ENCODE assay signal across 30 cellular contexts in genomic region chr7:28718042-28718452, GRCh38.
A peak's percentile ranks its signal among the peaks of the same experiment; 100 is the strongest.
DNase-seq lines count a peak whose midpoint lies in the region; ATAC-seq, FAIRE-seq and TF ChIP-seq lines count a peak whose summit lies in the region.
"Had no signal": no experiment of that assay in that cellular context is flagged by ENCODE, and none has a peak within 500 bp of the region (broad histone marks: within the 10 kb centered on the region; RNA-seq: fewer than 3 reads in every experiment).

No MANE protein-coding gene starts in this region.

- no peaks in the 10 kb centered on the region for H3K4me1 ChIP-seq in gastroesophageal sphincter
- H3K4me1 ChIP-seq in testis, result no peaks in the 10 kb centered on the region
- no peaks in the 10 kb centered on the region for H3K4me1 ChIP-seq in pancreas
- H3K4me1 ChIP-seq: BLaER1, HAP-1, tibial artery had no signal

- H3K4me3 ChIP-seq in gastroesophageal sphincter (no peak overlapping the region), testis (no peak overlapping the region), pancreas (no peak overlapping the region)
- H3K4me3 ChIP-seq: BLaER1, HAP-1, MG63, PC-9, tibial artery had no signal

- intact Hi-C loops in testis (cut with DNase I; ENCODE audit: low total_unique reads) (no loop called here), pancreas (cut with DNase I) (no loop called here)

- TF ChIP-seq POLR2A in gastroesophageal sphincter (IDR thresholded peaks at IDR 0.05) (no peak), testis (IDR thresholded peaks at IDR 0.05) (no peak)

- ATAC-seq in gastroesophageal sphincter, result peak; percentile 75
- ATAC-seq in pancreas, result no peak
- ATAC-seq: activated naive CD8-positive, alpha-beta T cell treated with anti-CD3 and anti-CD28 coated beads, Interleukin-2, amount 50 U/mL, for 24 hours; natural killer cell treated with Interleukin-12 subunit alpha and Interleukin-12 subunit beta and Interleukin-15 and Interleukin-18, amount 100 ng/mL, for 72 hours had no signal

- H3K27me3 ChIP-seq in gastroesophageal sphincter, result no peaks in the 10 kb centered on the region
- H3K27me3 ChIP-seq in testis, result no peaks in the 10 kb centered on the region
- no peaks in the 10 kb centered on the region for H3K27me3 ChIP-seq in pancreas
- H3K27me3 ChIP-seq: BLaER1, MG63, tibial artery had no signal

- H3K36me3 ChIP-seq in gastroesophageal sphincter, result no peaks in the 10 kb centered on the region
- H3K36me3 ChIP-seq in testis (ENCODE audit: low read depth, missing control alignments), result no peaks in the 10 kb centered on the region
- H3K36me3 ChIP-seq in pancreas, result no peaks in the 10 kb centered on the region
- H3K36me3 ChIP-seq: HAP-1 had no signal

- WGBS in gastroesophageal sphincter (ENCODE audit: low coverage in 1 of 2), 2 donors, result 47 to 72% methylated on average over 3 to 8 of the region's 8 CpGs
- WGBS in testis, 2 donors, result 58 to 76% methylated on average over 8 of the region's 8 CpGs
- 71 to 78% methylated on average over 8 of the region's 8 CpGs for WGBS in pancreas, 2 donors

- no peak for DNase-seq in caudate nucleus (lab: John Stamatoyannopoulos, UW)
- peak; percentile 35 for DNase-seq in left kidney (ENCODE audit: low read depth, low spot score)
- peak; percentile 32 for DNase-seq in testis
- no peak for DNase-seq in pancreas
- no peak for DNase-seq in SHP77 treated with DMSO at 0.1 percent for 48 hours (lab: John Stamatoyannopoulos, UW)
- no peak for DNase-seq in NCI-H345 treated with DMSO at 0.1 percent for 48 hours (lab: John Stamatoyannopoulos, UW; ENCODE audit: unreplicated experiment)
- DNase-seq: activated CD4-positive, alpha-beta memory T cell treated with anti-CD3 and anti-CD28 coated beads, Interleukin-2, amount 10 ng/mL, durations not matched to agents 7 days and 5 days; activated CD8-positive, alpha-beta memory T cell treated with anti-CD3 and anti-CD28 coated beads, Interleukin-2, amount 50 U/mL, for 4 hours; activated naive CD4-positive, alpha-beta T cell; activated naive CD8-positive, alpha-beta T cell treated with anti-CD3 and anti-CD28 coated beads, Interleukin-2, amount 50 U/mL, for 24 hours; DMS53; glutamatergic neuron; MG63; NCI-H1417; NCI-H2081; NCI-H69; PC-9; retina; SHP77; stimulated activated CD4-positive, alpha-beta T cell treated with anti-CD3 and anti-CD28 coated beads, Interleukin-1b, Interleukin-23, amount 100 ng/mL, for 48 hours; T-helper 9 cell; tibial artery had no signal

- TF ChIP-seq CTCF in gastroesophageal sphincter (IDR thresholded peaks at IDR 0.05), result no peak
- TF ChIP-seq CTCF in testis (IDR thresholded peaks at IDR 0.05), result no peak
- no peak for TF ChIP-seq CTCF in pancreas (IDR thresholded peaks at IDR 0.05)

- no peak for FAIRE-seq in pancreas (lab: Jason Lieb, UNC)
- FAIRE-seq: GM12892, keratinocyte had no signal

- H3K9me3 ChIP-seq in gastroesophageal sphincter (no peaks in the 10 kb centered on the region), testis (no peaks in the 10 kb centered on the region), pancreas (no peaks in the 10 kb centered on the region)
- H3K9me3 ChIP-seq: BLaER1, HAP-1, MG63, tibial artery had no signal

- no peak for TF ChIP-seq EP300 in gastroesophageal sphincter (IDR thresholded peaks at IDR 0.05)

- H3K27ac ChIP-seq in caudate nucleus (ENCODE audit: low read depth, low read length), result peak overlapping the region; percentile 63
- H3K27ac ChIP-seq in gastroesophageal sphincter, result peak overlapping the region in 3 of 4 donors; percentile 3 to 48 (median 20)
- H3K27ac ChIP-seq in testis, result no peak overlapping the region
- no peak overlapping the region for H3K27ac ChIP-seq in pancreas
- H3K27ac ChIP-seq: BLaER1, HL-60, KMS-11, PC-9, tibial artery had no signal

Comparison
In these comparisons a context has a peak if more than half of its experiments do, and no peak if none do; other contexts are left out.
1. DNase-seq: peak in left kidney (single experiment) and testis (single experiment); none in caudate nucleus (0 of 61), pancreas (0 of 6), SHP77 treated with DMSO at 0.1 percent for 48 hours (single experiment) and NCI-H345 treated with DMSO at 0.1 percent for 48 hours (single experiment).
2. H3K27ac ChIP-seq: peak in caudate nucleus (single experiment) and gastroesophageal sphincter (3 of 4); none in testis (0 of 2) and pancreas (0 of 4).